25 cellular contexts compared by ENCODE assay signal in the genomic region with DNA sequence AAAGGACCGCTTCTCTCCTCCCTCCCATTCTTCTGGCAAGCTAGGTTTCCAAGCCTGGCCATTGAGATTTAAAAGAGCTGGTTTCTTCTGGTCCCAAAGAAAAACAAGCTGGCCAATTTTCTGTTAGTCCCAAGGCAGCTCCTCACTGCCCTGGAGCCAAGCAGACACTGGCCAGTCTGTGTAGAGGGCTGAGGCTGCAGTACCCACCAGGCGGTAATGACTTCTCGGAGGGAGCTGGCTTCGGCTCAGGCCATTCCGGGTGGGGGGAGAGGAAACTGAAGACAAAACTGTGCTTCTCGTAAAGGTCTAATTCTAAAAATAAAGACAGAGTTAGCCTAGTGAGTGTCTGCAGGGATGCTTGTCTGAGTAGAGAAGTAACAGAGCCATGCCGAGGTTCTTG.
"Had no signal": no experiment of that assay in that cellular context is flagged by ENCODE, and none has a peak within 500 bp of the region (broad histone marks: within the 10 kb centered on the region; RNA-seq: fewer than 3 reads in every experiment).

No MANE protein-coding gene starts in this region.

- H3K4me1 Mint-ChIP-seq: activated naive CD4-positive, alpha-beta T cell treated with anti-CD3 and anti-CD28 coated beads, Interleukin-2, amount 10 ng/mL, durations not matched to agents 7 days and 5 days; activated naive CD8-positive, alpha-beta T cell treated with anti-CD3 and anti-CD28 coated beads, Interleukin-2, amount 10 ng/mL, durations not matched to agents 7 days and 5 days; central memory CD8-positive, alpha-beta T cell; endodermal cell; mesothelial cell of epicardium; neural progenitor cell had no signal

- ATAC-seq: left cardiac atrium; left ventricle myocardium superior; naive thymus-derived CD8-positive, alpha-beta T cell; right lobe of liver had no signal

- H3K4me2 ChIP-seq: neural progenitor cell had no signal

- H3K9ac ChIP-seq: neural progenitor cell had no signal

- H3K36me3 ChIP-seq: breast epithelium, esophagus squamous epithelium, neural progenitor cell, right lobe of liver, upper lobe of left lung had no signal

- H3K27ac ChIP-seq: breast epithelium, esophagus squamous epithelium, neural progenitor cell, right lobe of liver, upper lobe of left lung had no signal

- H3K27me3 ChIP-seq: breast epithelium, esophagus squamous epithelium, neural progenitor cell, right lobe of liver, upper lobe of left lung had no signal

- H3K9me3 Mint-ChIP-seq: activated T-cell treated with anti-CD3 and anti-CD28 coated beads, Interleukin-2, amount 50 U/mL, for 24 hours; central memory CD8-positive, alpha-beta T cell; dendritic cell treated with granulocyte-macrophage colony-stimulating factor and Interleukin-4, amounts not matched to agents 40 ng/mL and 50 ng/mL, for 4 days; endodermal cell had no signal

- H2AFZ ChIP-seq: neural progenitor cell had no signal

- H3K4me3 Mint-ChIP-seq: activated naive CD4-positive, alpha-beta T cell treated with anti-CD3 and anti-CD28 coated beads, Interleukin-2, amount 10 ng/mL, durations not matched to agents 7 days and 5 days; activated naive CD8-positive, alpha-beta T cell treated with anti-CD3 and anti-CD28 coated beads, Interleukin-2, amount 10 ng/mL, durations not matched to agents 7 days and 5 days; activated T-cell treated with anti-CD3 and anti-CD28 coated beads, Interleukin-2, amount 50 U/mL, for 24 hours; central memory CD8-positive, alpha-beta T cell; dendritic cell treated with granulocyte-macrophage colony-stimulating factor and Interleukin-4, amounts not matched to agents 40 ng/mL and 50 ng/mL, for 4 days; endodermal cell; mesothelial cell of epicardium; naive thymus-derived CD8-positive, alpha-beta T cell; neural progenitor cell; stimulated activated naive CD8-positive, alpha-beta T cell treated with anti-CD3 and anti-CD28 coated beads, Interleukin-15, Interleukin-2, amounts not matched to agents 100 ng/mL and 50 ng/mL, for 24 hours had no signal

- H3K27ac Mint-ChIP-seq: activated naive CD4-positive, alpha-beta T cell treated with anti-CD3 and anti-CD28 coated beads, Interleukin-2, amount 10 ng/mL, durations not matched to agents 7 days and 5 days; activated naive CD8-positive, alpha-beta T cell treated with anti-CD3 and anti-CD28 coated beads, Interleukin-2, amount 10 ng/mL, durations not matched to agents 7 days and 5 days; activated T-cell treated with anti-CD3 and anti-CD28 coated beads, Interleukin-2, amount 50 U/mL, for 24 hours; dendritic cell treated with granulocyte-macrophage colony-stimulating factor and Interleukin-4, amounts not matched to agents 40 ng/mL and 50 ng/mL, for 4 days; endodermal cell; mesothelial cell of epicardium; naive thymus-derived CD8-positive, alpha-beta T cell; neural progenitor cell; stimulated activated naive CD8-positive, alpha-beta T cell treated with anti-CD3 and anti-CD28 coated beads, Interleukin-15, Interleukin-2, amounts not matched to agents 100 ng/mL and 50 ng/mL, for 24 hours had no signal

- H3K4me3 ChIP-seq: breast epithelium, esophagus squamous epithelium, neural progenitor cell, right lobe of liver, upper lobe of left lung had no signal

- H3K4me1 ChIP-seq: breast epithelium, esophagus squamous epithelium, neural progenitor cell, right lobe of liver, upper lobe of left lung had no signal

- H3K9me3 ChIP-seq: breast epithelium, esophagus squamous epithelium, right lobe of liver had no signal

- DNase-seq: activated CD4-positive, alpha-beta T cell treated with anti-CD3 and anti-CD28 coated beads for 4 hours; activated CD4-positive, alpha-beta T cell treated with anti-CD3 and anti-CD28 coated beads, Interleukin-2, amount 50 U/mL, for 4 hours; activated CD4-positive, CD25-positive, alpha-beta regulatory T cell; activated CD8-positive, alpha-beta memory T cell treated with anti-CD3 and anti-CD28 coated beads for 24 hours; activated CD8-positive, alpha-beta memory T cell treated with anti-CD3 and anti-CD28 coated beads, Interleukin-2, amount 50 U/mL, for 4 hours; activated gamma-delta T cell; activated naive CD4-positive, alpha-beta T cell treated with anti-CD3 and anti-CD28 coated beads, Interleukin-2, amount 10 ng/mL, durations not matched to agents 7 days and 5 days; activated naive CD8-positive, alpha-beta T cell treated with anti-CD3 and anti-CD28 coated beads, Interleukin-2, amount 10 ng/mL, durations not matched to agents 7 days and 5 days; activated T-cell treated with anti-CD3 and anti-CD28 coated beads, Interleukin-2, amount 50 U/mL, for 24 hours; amniotic stem cell; endodermal cell; esophagus squamous epithelium; foreskin melanocyte; left cardiac atrium; left ventricle myocardium superior; naive thymus-derived CD8-positive, alpha-beta T cell; right lobe of liver; stimulated activated CD4-positive, alpha-beta T cell treated with anti-CD3 and anti-CD28 coated beads, Interleukin-2, amount 100 ng/mL, for 48 hours; upper lobe of left lung had no signal

- H3K36me3 Mint-ChIP-seq: activated naive CD4-positive, alpha-beta T cell treated with anti-CD3 and anti-CD28 coated beads, Interleukin-2, amount 10 ng/mL, durations not matched to agents 7 days and 5 days; activated naive CD8-positive, alpha-beta T cell treated with anti-CD3 and anti-CD28 coated beads, Interleukin-2, amount 10 ng/mL, durations not matched to agents 7 days and 5 days; mesothelial cell of epicardium; neural progenitor cell had no signal
